Comparison of ENCODE assay signal across 1 cellular context in the genomic region with DNA sequence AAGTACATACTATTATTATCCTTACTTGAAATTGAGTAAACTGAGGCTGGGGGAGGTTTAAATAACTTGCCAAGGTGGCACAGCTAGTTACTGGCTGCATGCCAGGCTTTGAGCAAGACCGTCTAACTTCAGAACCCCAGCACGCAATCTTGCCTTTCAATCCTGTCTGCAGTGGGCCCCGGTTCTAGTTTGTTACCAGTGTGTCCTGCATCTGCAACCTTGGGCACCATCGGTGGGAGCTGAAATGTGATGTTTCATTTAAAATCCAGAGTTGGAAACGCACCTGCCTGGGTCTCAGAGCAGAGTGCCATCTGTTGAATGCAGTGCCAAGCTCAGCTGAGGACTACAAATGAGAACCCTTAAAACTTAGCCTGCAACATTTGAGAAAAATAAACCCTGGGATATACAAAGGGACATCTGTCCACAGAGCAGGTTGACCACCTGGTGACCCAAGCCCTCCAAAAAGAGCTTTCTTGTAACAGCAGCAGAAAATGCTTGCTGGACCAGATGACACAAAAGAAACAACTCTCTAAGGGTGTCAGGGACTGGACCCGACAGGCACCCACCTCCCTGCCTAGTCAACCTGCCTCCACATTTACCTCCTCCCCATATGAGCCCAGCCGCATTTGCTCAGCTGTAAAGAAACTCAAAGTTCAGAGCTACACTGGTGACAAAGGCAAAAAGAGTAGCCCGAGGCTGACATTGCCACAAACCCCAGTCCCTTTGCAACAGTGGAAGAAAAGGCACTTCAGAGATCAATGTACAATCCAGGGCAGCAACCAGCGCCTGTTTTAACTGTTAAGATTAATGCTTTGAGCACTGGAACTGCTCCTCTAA.
A peak's percentile ranks its signal among the peaks of the same experiment; 100 is the strongest.
TF ChIP-seq lines count a peak whose summit lies in the region.

No MANE protein-coding gene starts in this region.

TF ChIP-seq in HepG2, 621 proteins besides CTCF, POLR2A, EP300 and RAD21 (continued from another document and continues in another):
- TF ChIP-seq, protein P1, sequence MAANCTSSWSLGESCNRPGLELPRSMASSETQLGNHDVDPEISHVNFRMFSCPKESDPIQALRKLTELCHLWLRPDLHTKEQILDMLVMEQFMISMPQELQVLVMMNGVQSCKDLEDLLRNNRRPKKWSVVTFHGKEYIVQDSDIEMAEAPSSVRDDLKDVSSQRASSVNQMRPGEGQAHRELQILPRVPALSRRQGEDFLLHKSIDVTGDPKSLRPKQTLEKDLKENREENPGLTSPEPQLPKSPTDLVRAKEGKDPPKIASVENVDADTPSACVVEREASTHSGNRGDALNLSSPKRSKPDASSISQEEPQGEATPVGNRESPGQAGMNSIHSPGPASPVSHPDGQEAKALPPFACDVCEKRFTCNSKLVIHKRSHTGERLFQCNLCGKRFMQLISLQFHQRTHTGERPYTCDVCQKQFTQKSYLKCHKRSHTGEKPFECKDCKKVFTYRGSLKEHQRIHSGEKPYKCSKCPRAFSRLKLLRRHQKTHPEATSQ (CRISPR knock-in tag; IDR thresholded peaks at IDR 0.05; ENCODE audit: borderline replicate concordance) = no peak
- no peak for TF ChIP-seq NFE2L1 (CRISPR knock-in tag; IDR thresholded peaks at IDR 0.05; ENCODE audit: borderline replicate concordance)
- no peak for TF ChIP-seq YEATS2 (CRISPR knock-in tag; IDR thresholded peaks at IDR 0.05; ENCODE audit: borderline replicate concordance)
- 0 out of 2 replicates have a peak, but pooled peaks have one; percentile 26 for TF ChIP-seq MAZ (IDR thresholded peaks at IDR 0.05; ENCODE audit: borderline replicate concordance, low read depth, low read length)
- TF ChIP-seq MAZ (CRISPR knock-in tag; IDR thresholded peaks at IDR 0.05; ENCODE audit: low read depth) = no peak
- no peak for TF ChIP-seq ELF3 (CRISPR knock-in tag; IDR thresholded peaks at IDR 0.05)
- TF ChIP-seq, protein P2, sequence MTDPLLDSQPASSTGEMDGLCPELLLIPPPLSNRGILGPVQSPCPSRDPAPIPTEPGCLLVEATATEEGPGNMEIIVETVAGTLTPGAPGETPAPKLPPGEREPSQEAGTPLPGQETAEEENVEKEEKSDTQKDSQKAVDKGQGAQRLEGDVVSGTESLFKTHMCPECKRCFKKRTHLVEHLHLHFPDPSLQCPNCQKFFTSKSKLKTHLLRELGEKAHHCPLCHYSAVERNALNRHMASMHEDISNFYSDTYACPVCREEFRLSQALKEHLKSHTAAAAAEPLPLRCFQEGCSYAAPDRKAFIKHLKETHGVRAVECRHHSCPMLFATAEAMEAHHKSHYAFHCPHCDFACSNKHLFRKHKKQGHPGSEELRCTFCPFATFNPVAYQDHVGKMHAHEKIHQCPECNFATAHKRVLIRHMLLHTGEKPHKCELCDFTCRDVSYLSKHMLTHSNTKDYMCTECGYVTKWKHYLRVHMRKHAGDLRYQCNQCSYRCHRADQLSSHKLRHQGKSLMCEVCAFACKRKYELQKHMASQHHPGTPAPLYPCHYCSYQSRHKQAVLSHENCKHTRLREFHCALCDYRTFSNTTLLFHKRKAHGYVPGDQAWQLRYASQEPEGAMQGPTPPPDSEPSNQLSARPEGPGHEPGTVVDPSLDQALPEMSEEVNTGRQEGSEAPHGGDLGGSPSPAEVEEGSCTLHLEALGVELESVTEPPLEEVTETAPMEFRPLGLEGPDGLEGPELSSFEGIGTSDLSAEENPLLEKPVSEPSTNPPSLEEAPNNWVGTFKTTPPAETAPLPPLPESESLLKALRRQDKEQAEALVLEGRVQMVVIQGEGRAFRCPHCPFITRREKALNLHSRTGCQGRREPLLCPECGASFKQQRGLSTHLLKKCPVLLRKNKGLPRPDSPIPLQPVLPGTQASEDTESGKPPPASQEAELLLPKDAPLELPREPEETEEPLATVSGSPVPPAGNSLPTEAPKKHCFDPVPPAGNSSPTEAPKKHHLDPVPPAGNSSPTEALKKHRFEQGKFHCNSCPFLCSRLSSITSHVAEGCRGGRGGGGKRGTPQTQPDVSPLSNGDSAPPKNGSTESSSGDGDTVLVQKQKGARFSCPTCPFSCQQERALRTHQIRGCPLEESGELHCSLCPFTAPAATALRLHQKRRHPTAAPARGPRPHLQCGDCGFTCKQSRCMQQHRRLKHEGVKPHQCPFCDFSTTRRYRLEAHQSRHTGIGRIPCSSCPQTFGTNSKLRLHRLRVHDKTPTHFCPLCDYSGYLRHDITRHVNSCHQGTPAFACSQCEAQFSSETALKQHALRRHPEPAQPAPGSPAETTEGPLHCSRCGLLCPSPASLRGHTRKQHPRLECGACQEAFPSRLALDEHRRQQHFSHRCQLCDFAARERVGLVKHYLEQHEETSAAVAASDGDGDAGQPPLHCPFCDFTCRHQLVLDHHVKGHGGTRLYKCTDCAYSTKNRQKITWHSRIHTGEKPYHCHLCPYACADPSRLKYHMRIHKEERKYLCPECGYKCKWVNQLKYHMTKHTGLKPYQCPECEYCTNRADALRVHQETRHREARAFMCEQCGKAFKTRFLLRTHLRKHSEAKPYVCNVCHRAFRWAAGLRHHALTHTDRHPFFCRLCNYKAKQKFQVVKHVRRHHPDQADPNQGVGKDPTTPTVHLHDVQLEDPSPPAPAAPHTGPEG (CRISPR knock-in tag; IDR thresholded peaks at IDR 0.05) = no peak
- TF ChIP-seq SPEN (CRISPR knock-in tag; IDR thresholded peaks at IDR 0.05; ENCODE audit: low read depth) = no peak
- TF ChIP-seq ZNF543 (CRISPR knock-in tag; IDR thresholded peaks at IDR 0.05) = 0 out of 2 replicates have a peak, but pooled peaks have one; percentile 47
- TF ChIP-seq ZNF839 (CRISPR knock-in tag; IDR thresholded peaks at IDR 0.05; ENCODE audit: borderline replicate concordance) = no peak
- TF ChIP-seq RXRA (CRISPR knock-in tag; IDR thresholded peaks at IDR 0.05) = no peak
- TF ChIP-seq, protein P3, sequence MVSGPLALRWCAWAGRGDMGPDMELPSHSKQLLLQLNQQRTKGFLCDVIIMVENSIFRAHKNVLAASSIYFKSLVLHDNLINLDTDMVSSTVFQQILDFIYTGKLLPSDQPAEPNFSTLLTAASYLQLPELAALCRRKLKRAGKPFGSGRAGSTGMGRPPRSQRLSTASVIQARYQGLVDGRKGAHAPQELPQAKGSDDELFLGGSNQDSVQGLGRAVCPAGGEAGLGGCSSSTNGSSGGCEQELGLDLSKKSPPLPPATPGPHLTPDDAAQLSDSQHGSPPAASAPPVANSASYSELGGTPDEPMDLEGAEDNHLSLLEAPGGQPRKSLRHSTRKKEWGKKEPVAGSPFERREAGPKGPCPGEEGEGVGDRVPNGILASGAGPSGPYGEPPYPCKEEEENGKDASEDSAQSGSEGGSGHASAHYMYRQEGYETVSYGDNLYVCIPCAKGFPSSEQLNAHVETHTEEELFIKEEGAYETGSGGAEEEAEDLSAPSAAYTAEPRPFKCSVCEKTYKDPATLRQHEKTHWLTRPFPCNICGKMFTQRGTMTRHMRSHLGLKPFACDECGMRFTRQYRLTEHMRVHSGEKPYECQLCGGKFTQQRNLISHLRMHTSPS (CRISPR knock-in tag; IDR thresholded peaks at IDR 0.05; ENCODE audit: low read depth) = no peak
- TF ChIP-seq, protein P4, sequence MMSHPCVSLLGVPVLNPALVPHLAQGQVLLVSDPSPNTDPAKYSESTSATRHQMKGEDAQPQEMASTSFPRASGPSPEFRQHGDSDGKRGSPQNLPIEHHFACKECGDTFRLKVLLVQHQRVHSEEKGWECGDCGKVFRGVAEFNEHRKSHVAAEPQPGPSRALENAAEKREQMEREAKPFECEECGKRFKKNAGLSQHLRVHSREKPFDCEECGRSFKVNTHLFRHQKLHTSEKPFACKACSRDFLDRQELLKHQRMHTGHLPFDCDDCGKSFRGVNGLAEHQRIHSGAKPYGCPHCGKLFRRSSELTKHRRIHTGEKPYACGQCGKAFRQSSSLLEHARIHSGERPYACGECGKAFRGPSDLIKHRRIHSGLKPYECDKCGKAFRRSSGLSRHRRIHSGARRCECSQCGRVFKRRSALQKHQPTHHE (CRISPR knock-in tag; IDR thresholded peaks at IDR 0.05; ENCODE audit: borderline replicate concordance) = no peak
- TF ChIP-seq, protein P5, sequence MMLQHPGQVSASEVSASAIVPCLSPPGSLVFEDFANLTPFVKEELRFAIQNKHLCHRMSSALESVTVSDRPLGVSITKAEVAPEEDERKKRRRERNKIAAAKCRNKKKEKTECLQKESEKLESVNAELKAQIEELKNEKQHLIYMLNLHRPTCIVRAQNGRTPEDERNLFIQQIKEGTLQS (CRISPR knock-in tag; IDR thresholded peaks at IDR 0.05) = no peak
- TF ChIP-seq NFIB (CRISPR knock-in tag; IDR thresholded peaks at IDR 0.05; ENCODE audit: borderline replicate concordance) = no peak
- TF ChIP-seq SNAPC2 (CRISPR knock-in tag; IDR thresholded peaks at IDR 0.05) = no peak
- peak; percentile 51; the same call in 1 of the 2 replicates for TF ChIP-seq ZNF124 (CRISPR knock-in tag; IDR thresholded peaks at IDR 0.05)
- no peak for TF ChIP-seq ZNF549 (CRISPR knock-in tag; IDR thresholded peaks at IDR 0.05)
- no peak for TF ChIP-seq SP2 (CRISPR knock-in tag; IDR thresholded peaks at IDR 0.05)
- TF ChIP-seq ZNF101 (CRISPR knock-in tag; IDR thresholded peaks at IDR 0.05; ENCODE audit: borderline replicate concordance, low read depth) = no peak
- no peak for TF ChIP-seq ZBTB38 (CRISPR knock-in tag; IDR thresholded peaks at IDR 0.05)
- TF ChIP-seq, protein P6, sequence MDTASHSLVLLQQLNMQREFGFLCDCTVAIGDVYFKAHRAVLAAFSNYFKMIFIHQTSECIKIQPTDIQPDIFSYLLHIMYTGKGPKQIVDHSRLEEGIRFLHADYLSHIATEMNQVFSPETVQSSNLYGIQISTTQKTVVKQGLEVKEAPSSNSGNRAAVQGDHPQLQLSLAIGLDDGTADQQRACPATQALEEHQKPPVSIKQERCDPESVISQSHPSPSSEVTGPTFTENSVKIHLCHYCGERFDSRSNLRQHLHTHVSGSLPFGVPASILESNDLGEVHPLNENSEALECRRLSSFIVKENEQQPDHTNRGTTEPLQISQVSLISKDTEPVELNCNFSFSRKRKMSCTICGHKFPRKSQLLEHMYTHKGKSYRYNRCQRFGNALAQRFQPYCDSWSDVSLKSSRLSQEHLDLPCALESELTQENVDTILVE (CRISPR knock-in tag; IDR thresholded peaks at IDR 0.05) = no peak; the same call in 1 of the 2 replicates
- no peak for TF ChIP-seq ZNF550 (CRISPR knock-in tag; IDR thresholded peaks at IDR 0.05; ENCODE audit: borderline replicate concordance)
- peak; percentile 76; the same call in 1 of the 2 replicates for TF ChIP-seq ZNF761 (CRISPR knock-in tag; conservative IDR thresholded peaks at IDR 0.05)
- no peak for TF ChIP-seq RFX3 (CRISPR knock-in tag; IDR thresholded peaks at IDR 0.05)
- TF ChIP-seq, protein P7, sequence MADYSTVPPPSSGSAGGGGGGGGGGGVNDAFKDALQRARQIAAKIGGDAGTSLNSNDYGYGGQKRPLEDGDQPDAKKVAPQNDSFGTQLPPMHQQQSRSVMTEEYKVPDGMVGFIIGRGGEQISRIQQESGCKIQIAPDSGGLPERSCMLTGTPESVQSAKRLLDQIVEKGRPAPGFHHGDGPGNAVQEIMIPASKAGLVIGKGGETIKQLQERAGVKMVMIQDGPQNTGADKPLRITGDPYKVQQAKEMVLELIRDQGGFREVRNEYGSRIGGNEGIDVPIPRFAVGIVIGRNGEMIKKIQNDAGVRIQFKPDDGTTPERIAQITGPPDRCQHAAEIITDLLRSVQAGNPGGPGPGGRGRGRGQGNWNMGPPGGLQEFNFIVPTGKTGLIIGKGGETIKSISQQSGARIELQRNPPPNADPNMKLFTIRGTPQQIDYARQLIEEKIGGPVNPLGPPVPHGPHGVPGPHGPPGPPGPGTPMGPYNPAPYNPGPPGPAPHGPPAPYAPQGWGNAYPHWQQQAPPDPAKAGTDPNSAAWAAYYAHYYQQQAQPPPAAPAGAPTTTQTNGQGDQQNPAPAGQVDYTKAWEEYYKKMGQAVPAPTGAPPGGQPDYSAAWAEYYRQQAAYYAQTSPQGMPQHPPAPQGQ (CRISPR knock-in tag; IDR thresholded peaks at IDR 0.05; ENCODE audit: borderline replicate concordance) = no peak
- no peak for TF ChIP-seq PPARG (CRISPR knock-in tag; conservative IDR thresholded peaks at IDR 0.05)
- TF ChIP-seq TRIM24 (CRISPR knock-in tag; IDR thresholded peaks at IDR 0.05) = no peak
- no peak for TF ChIP-seq DR1 (CRISPR knock-in tag; IDR thresholded peaks at IDR 0.05)
- no peak for TF ChIP-seq SNAI1 (CRISPR knock-in tag; IDR thresholded peaks at IDR 0.05; ENCODE audit: borderline replicate concordance)
- no peak for TF ChIP-seq TBP (CRISPR knock-in tag; IDR thresholded peaks at IDR 0.05)
- TF ChIP-seq SOX5 (CRISPR knock-in tag; IDR thresholded peaks at IDR 0.05; ENCODE audit: borderline replicate concordance) = peak; percentile 17; the same call in 1 of the 2 replicates
- TF ChIP-seq RBAK (CRISPR knock-in tag; IDR thresholded peaks at IDR 0.05) = no peak
- TF ChIP-seq MYNN (CRISPR knock-in tag; IDR thresholded peaks at IDR 0.05; ENCODE audit: low read depth) = no peak
- peak; percentile 64; the same call in 1 of the 2 replicates for TF ChIP-seq MTA1 (CRISPR knock-in tag; IDR thresholded peaks at IDR 0.05; ENCODE audit: borderline replicate concordance)
- TF ChIP-seq KDM5B (CRISPR knock-in tag; IDR thresholded peaks at IDR 0.05; ENCODE audit: borderline replicate concordance) = no peak
- TF ChIP-seq, protein P8, sequence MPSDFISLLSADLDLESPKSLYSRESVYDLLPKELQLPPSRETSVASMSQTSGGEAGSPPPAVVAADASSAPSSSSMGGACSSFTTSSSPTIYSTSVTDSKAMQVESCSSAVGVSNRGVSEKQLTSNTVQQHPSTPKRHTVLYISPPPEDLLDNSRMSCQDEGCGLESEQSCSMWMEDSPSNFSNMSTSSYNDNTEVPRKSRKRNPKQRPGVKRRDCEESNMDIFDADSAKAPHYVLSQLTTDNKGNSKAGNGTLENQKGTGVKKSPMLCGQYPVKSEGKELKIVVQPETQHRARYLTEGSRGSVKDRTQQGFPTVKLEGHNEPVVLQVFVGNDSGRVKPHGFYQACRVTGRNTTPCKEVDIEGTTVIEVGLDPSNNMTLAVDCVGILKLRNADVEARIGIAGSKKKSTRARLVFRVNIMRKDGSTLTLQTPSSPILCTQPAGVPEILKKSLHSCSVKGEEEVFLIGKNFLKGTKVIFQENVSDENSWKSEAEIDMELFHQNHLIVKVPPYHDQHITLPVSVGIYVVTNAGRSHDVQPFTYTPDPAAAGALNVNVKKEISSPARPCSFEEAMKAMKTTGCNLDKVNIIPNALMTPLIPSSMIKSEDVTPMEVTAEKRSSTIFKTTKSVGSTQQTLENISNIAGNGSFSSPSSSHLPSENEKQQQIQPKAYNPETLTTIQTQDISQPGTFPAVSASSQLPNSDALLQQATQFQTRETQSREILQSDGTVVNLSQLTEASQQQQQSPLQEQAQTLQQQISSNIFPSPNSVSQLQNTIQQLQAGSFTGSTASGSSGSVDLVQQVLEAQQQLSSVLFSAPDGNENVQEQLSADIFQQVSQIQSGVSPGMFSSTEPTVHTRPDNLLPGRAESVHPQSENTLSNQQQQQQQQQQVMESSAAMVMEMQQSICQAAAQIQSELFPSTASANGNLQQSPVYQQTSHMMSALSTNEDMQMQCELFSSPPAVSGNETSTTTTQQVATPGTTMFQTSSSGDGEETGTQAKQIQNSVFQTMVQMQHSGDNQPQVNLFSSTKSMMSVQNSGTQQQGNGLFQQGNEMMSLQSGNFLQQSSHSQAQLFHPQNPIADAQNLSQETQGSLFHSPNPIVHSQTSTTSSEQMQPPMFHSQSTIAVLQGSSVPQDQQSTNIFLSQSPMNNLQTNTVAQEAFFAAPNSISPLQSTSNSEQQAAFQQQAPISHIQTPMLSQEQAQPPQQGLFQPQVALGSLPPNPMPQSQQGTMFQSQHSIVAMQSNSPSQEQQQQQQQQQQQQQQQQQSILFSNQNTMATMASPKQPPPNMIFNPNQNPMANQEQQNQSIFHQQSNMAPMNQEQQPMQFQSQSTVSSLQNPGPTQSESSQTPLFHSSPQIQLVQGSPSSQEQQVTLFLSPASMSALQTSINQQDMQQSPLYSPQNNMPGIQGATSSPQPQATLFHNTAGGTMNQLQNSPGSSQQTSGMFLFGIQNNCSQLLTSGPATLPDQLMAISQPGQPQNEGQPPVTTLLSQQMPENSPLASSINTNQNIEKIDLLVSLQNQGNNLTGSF (CRISPR knock-in tag; IDR thresholded peaks at IDR 0.05) = no peak
- no peak for TF ChIP-seq ZFP62 (CRISPR knock-in tag; IDR thresholded peaks at IDR 0.05)
